ENCODE assay signal across 14 cellular contexts in genomic region chr17:67519801-67520251, GRCh38.
DNase-seq lines count a peak whose midpoint lies in the region; TF ChIP-seq lines count a peak whose summit lies in the region.
"Had no signal": no experiment of that assay in that cellular context is flagged by ENCODE, and none has a peak within 500 bp of the region (broad histone marks: within the 10 kb centered on the region; RNA-seq: fewer than 3 reads in every experiment).

No MANE protein-coding gene starts in this region.

- 83 to 84% methylated on average over 5 of the region's 5 CpGs for WGBS in esophagus, 2 donors

- no peak for TF ChIP-seq CTCF in parathyroid adenoma (IDR thresholded peaks at IDR 0.05)
- TF ChIP-seq CTCF in tibial artery (IDR thresholded peaks at IDR 0.05): no peak

- H3K4me1 ChIP-seq in esophagus (ENCODE audit: control insufficient read depth in 2 of 2, insufficient read depth in 2 of 2, low read length in 1 of 2) (peaks cover 0 to 8% of the 10 kb centered on the region in 2 donors), parathyroid adenoma (peaks cover 41% of the 10 kb centered on the region), tibial artery (no peaks in the 10 kb centered on the region)

- H3K9me3 ChIP-seq in esophagus (ENCODE audit: control insufficient read depth in 2 of 2, insufficient read depth in 1 of 2, low read depth in 1 of 2, low read length in 1 of 2) (no peaks in the 10 kb centered on the region), parathyroid adenoma (ENCODE audit: control insufficient read depth, low read length) (no peaks in the 10 kb centered on the region), tibial artery (no peaks in the 10 kb centered on the region)
- H3K9me3 ChIP-seq: pancreas, thoracic aorta had no signal

- no peak overlapping the region for H3K4me2 ChIP-seq in parathyroid adenoma (ENCODE audit: low read length)
- H3K4me2 ChIP-seq: PC-9 had no signal

- H3K27ac ChIP-seq in esophagus (ENCODE audit: low read depth in 2 of 2, low read length in 1 of 2) (peak overlapping the region; percentile 24 to 37), parathyroid adenoma (peak overlapping the region; percentile 47), tibial artery (no peak overlapping the region)
- H3K27ac ChIP-seq: pancreas, PC-9, thoracic aorta had no signal

- DNase-seq in DMS79 treated with DMSO at 0.1 percent for 48 hours (lab: John Stamatoyannopoulos, UW): peak; percentile 93
- peak; percentile 53 for DNase-seq in NCI-H2227 treated with DMSO at 0.1 percent for 48 hours (lab: John Stamatoyannopoulos, UW)
- no peak for DNase-seq in stimulated activated CD4-positive, alpha-beta T cell treated with anti-CD3 and anti-CD28 coated beads, Interleukin-4, amount 100 ng/mL, for 1 hour
- DNase-seq in GM19238 (ENCODE audit: insufficient read length, low spot score): no peak
- no peak for DNase-seq in central memory CD4-positive, alpha-beta T cell
- no peak for DNase-seq in tibial artery
- DNase-seq: activated naive CD4-positive, alpha-beta T cell treated with anti-CD3 and anti-CD28 coated beads for 36 hours; Karpas-422; NCI-H1417 treated with DMSO at 0.1 percent for 48 hours; pancreas; PC-9 had no signal

- H2AFZ ChIP-seq in parathyroid adenoma: peak overlapping the region; percentile 59
- H2AFZ ChIP-seq: PC-9 had no signal

- H3K27me3 ChIP-seq in esophagus (ENCODE audit: control insufficient read depth in 1 of 2, insufficient read depth in 2 of 2, low read length in 2 of 2): no peaks in the 10 kb centered on the region
- H3K27me3 ChIP-seq in parathyroid adenoma (ENCODE audit: control insufficient read depth, insufficient read depth, low read length): no peaks in the 10 kb centered on the region
- H3K27me3 ChIP-seq in tibial artery: no peaks in the 10 kb centered on the region
- H3K27me3 ChIP-seq: pancreas had no signal

- intact Hi-C loops in tibial artery (cut with DNase I; ENCODE audit: low total_unique reads): no loop called here

- no peak overlapping the region for H3K9ac ChIP-seq in parathyroid adenoma

- H3K36me3 ChIP-seq in esophagus (ENCODE audit: control insufficient read depth in 2 of 2, insufficient read depth in 2 of 2, low read length in 1 of 2) (no peaks in the 10 kb centered on the region), parathyroid adenoma (ENCODE audit: control insufficient read depth, insufficient read depth, low read length) (no peaks in the 10 kb centered on the region), tibial artery (no peaks in the 10 kb centered on the region)
- H3K36me3 ChIP-seq: pancreas, thoracic aorta had no signal

- H3K79me2 ChIP-seq in parathyroid adenoma: no peaks in the 10 kb centered on the region

- H3K4me3 ChIP-seq in esophagus (ENCODE audit: low read depth in 1 of 2, low read length in 2 of 2): no peak overlapping the region
- no peak overlapping the region for H3K4me3 ChIP-seq in parathyroid adenoma (ENCODE audit: low read depth, low read length)
- no peak overlapping the region for H3K4me3 ChIP-seq in tibial artery
- H3K4me3 ChIP-seq: pancreas, PC-9 had no signal

Comparison
In these comparisons a context has a peak if more than half of its experiments do, and no peak if none do; other contexts are left out.
1. DNase-seq: peak in DMS79 treated with DMSO at 0.1 percent for 48 hours (single experiment) and NCI-H2227 treated with DMSO at 0.1 percent for 48 hours (single experiment); none in stimulated activated CD4-positive, alpha-beta T cell treated with anti-CD3 and anti-CD28 coated beads, Interleukin-4, amount 100 ng/mL, for 1 hour (single experiment), GM19238 (single experiment), central memory CD4-positive, alpha-beta T cell (single experiment) and tibial artery (0 of 2).
2. H3K27ac ChIP-seq: peak in esophagus (2 of 2) and parathyroid adenoma (single experiment); none in tibial artery (0 of 2).